ENCODE assay signal across 8 cellular contexts in genomic region chr5:68962632-68963484, GRCh38.
DNase-seq lines count a peak whose midpoint lies in the region; ATAC-seq and TF ChIP-seq lines count a peak whose summit lies in the region.

No MANE protein-coding gene starts in this region.

- H3K27me3 ChIP-seq in heart left ventricle: no peaks in the 10 kb centered on the region

- no peaks in the 10 kb centered on the region for H3K9me3 Mint-ChIP-seq in activated naive CD8-positive, alpha-beta T cell treated with anti-CD3 and anti-CD28 coated beads for 36 hours
- H3K9me3 Mint-ChIP-seq in progenitor cell of endocrine pancreas (ENCODE audit: low read depth): no peaks in the 10 kb centered on the region
- H3K9me3 Mint-ChIP-seq in stimulated activated memory B cell treated with anti-CD40 and anti-IgM and Interleukin-4, amounts not matched to agents 10 μg/mL and 1 μg/mL and 100 μg/mL, for 72 hours: no peaks in the 10 kb centered on the region

- peak overlapping the region in 5 of 12 donors; percentile 0 to 38 (median 15) for H3K27ac ChIP-seq in heart left ventricle

- no peak overlapping the region for H3K4me3 Mint-ChIP-seq in activated naive CD8-positive, alpha-beta T cell treated with anti-CD3 and anti-CD28 coated beads for 36 hours
- no peak overlapping the region for H3K4me3 Mint-ChIP-seq in progenitor cell of endocrine pancreas (ENCODE audit: low read depth)
- H3K4me3 Mint-ChIP-seq in stimulated activated memory B cell treated with anti-CD40 and anti-IgM and Interleukin-4, amounts not matched to agents 10 μg/mL and 1 μg/mL and 100 μg/mL, for 72 hours: no peak overlapping the region

- WGBS in heart left ventricle, 4 donors: 39 to 40% (median 40%) methylated on average over 18 of the region's 18 CpGs

- ATAC-seq in heart left ventricle (peak; percentile 83 to 92 (median 88)), GM21360 (IDR thresholded peaks at IDR 0.05; ENCODE audit: unreplicated experiment) (no peak)
- no peak for ATAC-seq in stimulated activated memory B cell treated with anti-CD40 and anti-IgM and Interleukin-4, amounts not matched to agents 10 μg/mL and 1 μg/mL and 100 μg/mL, for 72 hours

- H3K36me3 ChIP-seq in heart left ventricle: no peaks in the 10 kb centered on the region

- TF ChIP-seq CTCF in heart left ventricle (IDR thresholded peaks at IDR 0.05) (peak; percentile 71 to 92 (median 82)), progenitor cell of endocrine pancreas (IDR thresholded peaks at IDR 0.05; ENCODE audit: unreplicated experiment) (peak; percentile 88)

- H3K36me3 Mint-ChIP-seq in activated naive CD8-positive, alpha-beta T cell treated with anti-CD3 and anti-CD28 coated beads for 36 hours: no peaks in the 10 kb centered on the region
- H3K36me3 Mint-ChIP-seq in progenitor cell of endocrine pancreas (ENCODE audit: insufficient read depth): no peaks in the 10 kb centered on the region
- no peaks in the 10 kb centered on the region for H3K36me3 Mint-ChIP-seq in stimulated activated memory B cell treated with anti-CD40 and anti-IgM and Interleukin-4, amounts not matched to agents 10 μg/mL and 1 μg/mL and 100 μg/mL, for 72 hours

- TF ChIP-seq POLR2A in heart left ventricle (IDR thresholded peaks at IDR 0.05): no peak

- peak overlapping the region in 1 of 12 donors; percentile 10 for H3K4me3 ChIP-seq in heart left ventricle

- H3K27me3 Mint-ChIP-seq in activated naive CD8-positive, alpha-beta T cell treated with anti-CD3 and anti-CD28 coated beads for 36 hours: no peaks in the 10 kb centered on the region
- H3K27me3 Mint-ChIP-seq in progenitor cell of endocrine pancreas: peaks cover 4% of the 10 kb centered on the region
- peaks cover 1% of the 10 kb centered on the region for H3K27me3 Mint-ChIP-seq in stimulated activated memory B cell treated with anti-CD40 and anti-IgM and Interleukin-4, amounts not matched to agents 10 μg/mL and 1 μg/mL and 100 μg/mL, for 72 hours

- H3K9me3 ChIP-seq in heart left ventricle: no peaks in the 10 kb centered on the region

- DNase-seq in stimulated activated CD4-positive, alpha-beta T cell treated with anti-CD3 and anti-CD28 coated beads, Interleukin-15, amount 100 ng/mL, for 24 hours: peak; percentile 25
- DNase-seq in stimulated activated CD4-positive, alpha-beta T cell treated with anti-CD3 and anti-CD28 coated beads, Interleukin-12 subunit alpha, Interleukin-12 subunit beta, amount 100 ng/mL, for 4 hours: no peak
- DNase-seq in NCI-H1930 (lab: John Stamatoyannopoulos, UW) (peak; percentile 15 to 18), heart left ventricle (peak in 4 of 5 donors; percentile 60 to 71 (median 63)), progenitor cell of endocrine pancreas (ENCODE audit: low spot score, unreplicated experiment) (peak; percentile 42)
- peak; percentile 4 for DNase-seq in activated naive CD8-positive, alpha-beta T cell treated with anti-CD3 and anti-CD28 coated beads for 36 hours

- intact Hi-C loops in heart left ventricle (cut with DNase I): loop anchor here (1.0 to 10.0 kb wide), 16 partner anchors 78 to 1718 kb away; no protein-coding TSS in a partner anchor

- peaks cover 1% of the 10 kb centered on the region for H3K4me1 Mint-ChIP-seq in activated naive CD8-positive, alpha-beta T cell treated with anti-CD3 and anti-CD28 coated beads for 36 hours
- H3K4me1 Mint-ChIP-seq in progenitor cell of endocrine pancreas (ENCODE audit: low read depth): peaks cover 2% of the 10 kb centered on the region
- H3K4me1 Mint-ChIP-seq in stimulated activated memory B cell treated with anti-CD40 and anti-IgM and Interleukin-4, amounts not matched to agents 10 μg/mL and 1 μg/mL and 100 μg/mL, for 72 hours: no peaks in the 10 kb centered on the region

- peaks cover 0 to 9% (median 0%) of the 10 kb centered on the region in 12 donors for H3K4me1 ChIP-seq in heart left ventricle

- H3K27ac Mint-ChIP-seq in activated naive CD8-positive, alpha-beta T cell treated with anti-CD3 and anti-CD28 coated beads for 36 hours: no peak overlapping the region
- H3K27ac Mint-ChIP-seq in progenitor cell of endocrine pancreas: no peak overlapping the region
- no peak overlapping the region for H3K27ac Mint-ChIP-seq in stimulated activated memory B cell treated with anti-CD40 and anti-IgM and Interleukin-4, amounts not matched to agents 10 μg/mL and 1 μg/mL and 100 μg/mL, for 72 hours

Comparison
In these comparisons a context has a peak if more than half of its experiments do, and no peak if none do; other contexts are left out.
1. ATAC-seq: peak in heart left ventricle (4 of 4); none in stimulated activated memory B cell treated with anti-CD40 and anti-IgM and Interleukin-4, amounts not matched to agents 10 μg/mL and 1 μg/mL and 100 μg/mL, for 72 hours (single experiment) and GM21360 (single experiment).